1 cellular context compared by ENCODE assay signal in genomic region chr17:7781467-7781866, GRCh38.
TF ChIP-seq lines count a peak whose summit lies in the region.

No MANE protein-coding gene starts in this region.

TF ChIP-seq in K562, 482 proteins besides CTCF, POLR2A, EP300 and RAD21 (continued from another document):
- no peak for TF ChIP-seq ZNF318 (IDR thresholded peaks at IDR 0.05; ENCODE audit: borderline replicate concordance in 1 of 2, low read depth in 1 of 2)
